In the genomic region with DNA sequence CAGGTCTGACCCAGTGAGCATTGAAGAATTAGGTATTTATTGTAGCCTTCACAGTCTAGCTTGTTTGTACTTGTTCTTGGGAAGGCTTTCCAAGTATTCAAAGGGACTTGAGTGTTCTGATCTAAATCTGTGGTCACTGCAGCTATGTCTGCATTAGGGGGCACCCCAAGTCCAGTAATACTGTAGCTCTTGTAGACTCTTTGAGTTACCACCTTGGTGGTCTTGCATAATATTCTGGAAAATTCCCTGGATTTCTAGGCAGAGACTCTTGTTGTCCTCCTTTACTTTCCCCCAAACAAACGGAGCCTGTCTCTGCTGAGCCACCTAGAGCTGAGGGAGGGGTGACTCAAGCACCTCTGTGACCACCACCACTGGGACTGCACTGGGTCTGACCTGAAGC, we compare ENCODE assay signal across 1 cellular context.
TF ChIP-seq lines count a peak whose summit lies in the region.

No MANE protein-coding gene starts in this region.

TF ChIP-seq in GM23338, 12 proteins besides CTCF, POLR2A, EP300 and RAD21 (continued from another document):
- TF ChIP-seq, protein P1, sequence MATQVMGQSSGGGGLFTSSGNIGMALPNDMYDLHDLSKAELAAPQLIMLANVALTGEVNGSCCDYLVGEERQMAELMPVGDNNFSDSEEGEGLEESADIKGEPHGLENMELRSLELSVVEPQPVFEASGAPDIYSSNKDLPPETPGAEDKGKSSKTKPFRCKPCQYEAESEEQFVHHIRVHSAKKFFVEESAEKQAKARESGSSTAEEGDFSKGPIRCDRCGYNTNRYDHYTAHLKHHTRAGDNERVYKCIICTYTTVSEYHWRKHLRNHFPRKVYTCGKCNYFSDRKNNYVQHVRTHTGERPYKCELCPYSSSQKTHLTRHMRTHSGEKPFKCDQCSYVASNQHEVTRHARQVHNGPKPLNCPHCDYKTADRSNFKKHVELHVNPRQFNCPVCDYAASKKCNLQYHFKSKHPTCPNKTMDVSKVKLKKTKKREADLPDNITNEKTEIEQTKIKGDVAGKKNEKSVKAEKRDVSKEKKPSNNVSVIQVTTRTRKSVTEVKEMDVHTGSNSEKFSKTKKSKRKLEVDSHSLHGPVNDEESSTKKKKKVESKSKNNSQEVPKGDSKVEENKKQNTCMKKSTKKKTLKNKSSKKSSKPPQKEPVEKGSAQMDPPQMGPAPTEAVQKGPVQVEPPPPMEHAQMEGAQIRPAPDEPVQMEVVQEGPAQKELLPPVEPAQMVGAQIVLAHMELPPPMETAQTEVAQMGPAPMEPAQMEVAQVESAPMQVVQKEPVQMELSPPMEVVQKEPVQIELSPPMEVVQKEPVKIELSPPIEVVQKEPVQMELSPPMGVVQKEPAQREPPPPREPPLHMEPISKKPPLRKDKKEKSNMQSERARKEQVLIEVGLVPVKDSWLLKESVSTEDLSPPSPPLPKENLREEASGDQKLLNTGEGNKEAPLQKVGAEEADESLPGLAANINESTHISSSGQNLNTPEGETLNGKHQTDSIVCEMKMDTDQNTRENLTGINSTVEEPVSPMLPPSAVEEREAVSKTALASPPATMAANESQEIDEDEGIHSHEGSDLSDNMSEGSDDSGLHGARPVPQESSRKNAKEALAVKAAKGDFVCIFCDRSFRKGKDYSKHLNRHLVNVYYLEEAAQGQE (IDR thresholded peaks at IDR 0.05; ENCODE audit: unreplicated experiment), result no peak
- TF ChIP-seq, protein P2, sequence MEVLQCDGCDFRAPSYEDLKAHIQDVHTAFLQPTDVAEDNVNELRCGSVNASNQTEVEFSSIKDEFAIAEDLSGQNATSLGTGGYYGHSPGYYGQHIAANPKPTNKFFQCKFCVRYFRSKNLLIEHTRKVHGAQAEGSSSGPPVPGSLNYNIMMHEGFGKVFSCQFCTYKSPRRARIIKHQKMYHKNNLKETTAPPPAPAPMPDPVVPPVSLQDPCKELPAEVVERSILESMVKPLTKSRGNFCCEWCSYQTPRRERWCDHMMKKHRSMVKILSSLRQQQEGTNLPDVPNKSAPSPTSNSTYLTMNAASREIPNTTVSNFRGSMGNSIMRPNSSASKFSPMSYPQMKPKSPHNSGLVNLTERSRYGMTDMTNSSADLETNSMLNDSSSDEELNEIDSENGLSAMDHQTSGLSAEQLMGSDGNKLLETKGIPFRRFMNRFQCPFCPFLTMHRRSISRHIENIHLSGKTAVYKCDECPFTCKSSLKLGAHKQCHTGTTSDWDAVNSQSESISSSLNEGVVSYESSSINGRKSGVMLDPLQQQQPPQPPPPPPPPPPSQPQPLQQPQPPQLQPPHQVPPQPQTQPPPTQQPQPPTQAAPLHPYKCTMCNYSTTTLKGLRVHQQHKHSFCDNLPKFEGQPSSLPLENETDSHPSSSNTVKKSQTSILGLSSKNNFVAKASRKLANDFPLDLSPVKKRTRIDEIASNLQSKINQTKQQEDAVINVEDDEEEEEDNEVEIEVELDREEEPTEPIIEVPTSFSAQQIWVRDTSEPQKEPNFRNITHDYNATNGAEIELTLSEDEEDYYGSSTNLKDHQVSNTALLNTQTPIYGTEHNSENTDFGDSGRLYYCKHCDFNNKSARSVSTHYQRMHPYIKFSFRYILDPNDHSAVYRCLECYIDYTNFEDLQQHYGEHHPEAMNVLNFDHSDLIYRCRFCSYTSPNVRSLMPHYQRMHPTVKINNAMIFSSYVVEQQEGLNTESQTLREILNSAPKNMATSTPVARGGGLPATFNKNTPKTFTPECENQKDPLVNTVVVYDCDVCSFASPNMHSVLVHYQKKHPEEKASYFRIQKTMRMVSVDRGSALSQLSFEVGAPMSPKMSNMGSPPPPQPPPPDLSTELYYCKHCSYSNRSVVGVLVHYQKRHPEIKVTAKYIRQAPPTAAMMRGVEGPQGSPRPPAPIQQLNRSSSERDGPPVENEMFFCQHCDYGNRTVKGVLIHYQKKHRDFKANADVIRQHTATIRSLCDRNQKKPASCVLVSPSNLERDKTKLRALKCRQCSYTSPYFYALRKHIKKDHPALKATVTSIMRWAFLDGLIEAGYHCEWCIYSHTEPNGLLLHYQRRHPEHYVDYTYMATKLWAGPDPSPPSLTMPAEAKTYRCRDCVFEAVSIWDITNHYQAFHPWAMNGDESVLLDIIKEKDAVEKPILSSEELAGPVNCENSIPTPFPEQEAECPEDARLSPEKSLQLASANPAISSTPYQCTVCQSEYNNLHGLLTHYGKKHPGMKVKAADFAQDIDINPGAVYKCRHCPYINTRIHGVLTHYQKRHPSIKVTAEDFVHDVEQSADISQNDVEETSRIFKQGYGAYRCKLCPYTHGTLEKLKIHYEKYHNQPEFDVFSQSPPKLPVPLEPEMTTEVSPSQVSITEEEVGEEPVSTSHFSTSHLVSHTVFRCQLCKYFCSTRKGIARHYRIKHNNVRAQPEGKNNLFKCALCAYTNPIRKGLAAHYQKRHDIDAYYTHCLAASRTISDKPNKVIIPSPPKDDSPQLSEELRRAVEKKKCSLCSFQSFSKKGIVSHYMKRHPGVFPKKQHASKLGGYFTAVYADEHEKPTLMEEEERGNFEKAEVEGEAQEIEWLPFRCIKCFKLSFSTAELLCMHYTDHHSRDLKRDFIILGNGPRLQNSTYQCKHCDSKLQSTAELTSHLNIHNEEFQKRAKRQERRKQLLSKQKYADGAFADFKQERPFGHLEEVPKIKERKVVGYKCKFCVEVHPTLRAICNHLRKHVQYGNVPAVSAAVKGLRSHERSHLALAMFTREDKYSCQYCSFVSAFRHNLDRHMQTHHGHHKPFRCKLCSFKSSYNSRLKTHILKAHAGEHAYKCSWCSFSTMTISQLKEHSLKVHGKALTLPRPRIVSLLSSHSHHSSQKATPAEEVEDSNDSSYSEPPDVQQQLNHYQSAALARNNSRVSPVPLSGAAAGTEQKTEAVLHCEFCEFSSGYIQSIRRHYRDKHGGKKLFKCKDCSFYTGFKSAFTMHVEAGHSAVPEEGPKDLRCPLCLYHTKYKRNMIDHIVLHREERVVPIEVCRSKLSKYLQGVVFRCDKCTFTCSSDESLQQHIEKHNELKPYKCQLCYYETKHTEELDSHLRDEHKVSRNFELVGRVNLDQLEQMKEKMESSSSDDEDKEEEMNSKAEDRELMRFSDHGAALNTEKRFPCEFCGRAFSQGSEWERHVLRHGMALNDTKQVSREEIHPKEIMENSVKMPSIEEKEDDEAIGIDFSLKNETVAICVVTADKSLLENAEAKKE (CRISPR knock-in tag; IDR thresholded peaks at IDR 0.05), result no peak
- TF ChIP-seq JUNB (IDR thresholded peaks at IDR 0.05; ENCODE audit: unreplicated experiment), result no peak
